In genomic region chr6:11900662-11901598, GRCh38 we compare ENCODE assay signal across 1 cellular context.
TF ChIP-seq lines count a peak whose summit lies in the region.

No MANE protein-coding gene starts in this region.

TF ChIP-seq in K562, 482 proteins besides CTCF, POLR2A, EP300 and RAD21 (continued from another document):
- TF ChIP-seq ESRRA (IDR thresholded peaks at IDR 0.05; ENCODE audit: borderline replicate concordance, low read depth) (peak; percentile 37; the same call in 1 of the 2 replicates), ADNP (tag; IDR thresholded peaks at IDR 0.05) (peak; percentile 20; the same call in 1 of the 2 replicates), DPF2 (IDR thresholded peaks at IDR 0.05) (peak; percentile 38; the same call in 1 of the 2 replicates), RBM14 (IDR thresholded peaks at IDR 0.05; ENCODE audit: borderline replicate concordance, insufficient read depth, low read depth, low read length) (no peak), TRIM24 (IDR thresholded peaks at IDR 0.05) (peak in 1 of 2 experiments; percentile 38; a peak in 1 of 4 replicates), CBFA2T3 (IDR thresholded peaks at IDR 0.05) (peak; percentile 20; the same call in 1 of the 2 replicates), HES1 (IDR thresholded peaks at IDR 0.05; ENCODE audit: low read depth) (peak; percentile 6; the same call in 1 of the 2 replicates)
